In the genomic region with DNA sequence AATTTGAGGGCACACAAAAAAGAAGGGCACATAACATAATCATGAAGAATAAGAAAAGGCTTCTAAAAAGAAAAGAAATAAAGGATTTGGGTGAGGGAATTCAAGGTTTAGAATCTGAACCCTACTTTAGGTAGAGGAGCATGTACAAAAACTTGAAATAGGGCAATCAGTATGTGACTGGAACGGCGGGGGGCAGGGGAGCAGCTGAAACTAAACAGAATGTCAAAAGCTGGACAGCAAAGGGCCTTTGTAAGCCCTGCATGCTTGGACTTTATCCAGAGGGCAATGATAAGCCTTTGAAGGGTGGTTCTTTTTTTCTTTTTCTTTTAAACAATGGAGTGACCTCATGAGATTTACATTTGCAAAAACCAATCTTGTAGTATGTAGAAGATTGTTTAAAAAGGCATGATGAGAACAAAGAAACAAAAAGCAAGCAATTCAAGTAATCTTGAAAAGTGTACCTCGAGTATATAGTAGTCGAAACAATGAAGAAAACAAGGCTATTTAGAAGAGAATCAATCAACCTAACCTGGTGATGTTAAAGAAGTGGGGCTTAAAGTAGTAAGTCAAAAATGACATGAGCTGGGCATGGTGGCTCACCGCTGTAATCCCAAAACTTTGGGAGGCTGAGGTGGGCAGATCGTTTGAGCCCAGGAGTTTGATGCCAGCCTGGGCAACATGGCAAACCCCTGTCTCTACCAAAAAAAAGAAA, we compare ENCODE assay signal across 1 cellular context.
A peak's percentile ranks its signal among the peaks of the same experiment; 100 is the strongest.
TF ChIP-seq lines count a peak whose summit lies in the region.

No MANE protein-coding gene starts in this region.

TF ChIP-seq in HepG2, 621 proteins besides CTCF, POLR2A, EP300 and RAD21 (continued from another document):
- TF ChIP-seq LCORL (IDR thresholded peaks at IDR 0.05) (0 out of 2 replicates have a peak, but pooled peaks have one; percentile 14), LCORL (CRISPR knock-in tag; IDR thresholded peaks at IDR 0.05) (peak; percentile 91), TCF7L2 (IDR thresholded peaks at IDR 0.05; ENCODE audit: low read depth, low read length) (no peak), CEBPZ (IDR thresholded peaks at IDR 0.05; ENCODE audit: low read length) (no peak), ZSCAN29 (CRISPR knock-in tag; conservative IDR thresholded peaks at IDR 0.05) (0 out of 2 replicates have a peak, but pooled peaks have one; percentile 52), REXO4 (CRISPR knock-in tag; IDR thresholded peaks at IDR 0.05; ENCODE audit: borderline replicate concordance) (no peak), TCF12 (IDR thresholded peaks at IDR 0.05) (no peak), TCF12 (CRISPR knock-in tag; IDR thresholded peaks at IDR 0.05) (no peak), ZNF780A (CRISPR knock-in tag; IDR thresholded peaks at IDR 0.05) (no peak), NR2F2 (IDR thresholded peaks at IDR 0.05; ENCODE audit: borderline replicate concordance, low read depth) (peak; percentile 48; the same call in 1 of the 2 replicates), SRY (CRISPR knock-in tag; IDR thresholded peaks at IDR 0.05) (no peak), ZMYM4 (CRISPR knock-in tag; IDR thresholded peaks at IDR 0.05) (0 out of 2 replicates have a peak, but pooled peaks have one; percentile 37), ZNF850 (CRISPR knock-in tag; conservative IDR thresholded peaks at IDR 0.05) (no peak), THAP11 (CRISPR knock-in tag; IDR thresholded peaks at IDR 0.05) (no peak), NBN (conservative IDR thresholded peaks at IDR 0.05) (no peak), ZNF83 (CRISPR knock-in tag; IDR thresholded peaks at IDR 0.05; ENCODE audit: borderline replicate concordance) (no peak), SAP130 (CRISPR knock-in tag; IDR thresholded peaks at IDR 0.05; ENCODE audit: low read depth) (peak; percentile 86), NFIB (CRISPR knock-in tag; IDR thresholded peaks at IDR 0.05; ENCODE audit: borderline replicate concordance) (no peak), NCOR1 (IDR thresholded peaks at IDR 0.05; ENCODE audit: borderline replicate concordance, low read length) (peak; percentile 85; the same call in 1 of the 2 replicates), SMC3 (IDR thresholded peaks at IDR 0.05; ENCODE audit: low read length) (0 out of 2 replicates have a peak, but pooled peaks have one; percentile 4), TFAP4 (IDR thresholded peaks at IDR 0.05; ENCODE audit: borderline replicate concordance, low read depth) (peak; percentile 85), ZEB1 (IDR thresholded peaks at IDR 0.05; ENCODE audit: insufficient replicate concordance, low read depth) (no peak), TEAD3 (CRISPR knock-in tag; optimal IDR thresholded peaks at IDR 0.05; ENCODE audit: borderline replicate concordance) (peak; percentile 27), POGZ (CRISPR knock-in tag; IDR thresholded peaks at IDR 0.05) (peak; percentile 57), BHLHE40 (IDR thresholded peaks at IDR 0.05; ENCODE audit: low read length) (peak; percentile 72; the same call in 1 of the 2 replicates), ATF7 (IDR thresholded peaks at IDR 0.05) (peak; percentile 44; the same call in 1 of the 2 replicates), ATF7 (CRISPR knock-in tag; IDR thresholded peaks at IDR 0.05) (no peak; the same call in 1 of the 2 replicates), ZNF660 (CRISPR knock-in tag; IDR thresholded peaks at IDR 0.05; ENCODE audit: borderline replicate concordance, low read depth) (no peak), ZFP82 (CRISPR knock-in tag; IDR thresholded peaks at IDR 0.05; ENCODE audit: borderline replicate concordance) (no peak), ATF3 (CRISPR knock-in tag; IDR thresholded peaks at IDR 0.05) (no peak), GZF1 (CRISPR knock-in tag; IDR thresholded peaks at IDR 0.05) (no peak), PHF5A (CRISPR knock-in tag; IDR thresholded peaks at IDR 0.05; ENCODE audit: low read depth, unreplicated experiment) (peak; percentile 28), TGIF2 (CRISPR knock-in tag; IDR thresholded peaks at IDR 0.05) (peak; percentile 81)
- TF ChIP-seq, protein P1, sequence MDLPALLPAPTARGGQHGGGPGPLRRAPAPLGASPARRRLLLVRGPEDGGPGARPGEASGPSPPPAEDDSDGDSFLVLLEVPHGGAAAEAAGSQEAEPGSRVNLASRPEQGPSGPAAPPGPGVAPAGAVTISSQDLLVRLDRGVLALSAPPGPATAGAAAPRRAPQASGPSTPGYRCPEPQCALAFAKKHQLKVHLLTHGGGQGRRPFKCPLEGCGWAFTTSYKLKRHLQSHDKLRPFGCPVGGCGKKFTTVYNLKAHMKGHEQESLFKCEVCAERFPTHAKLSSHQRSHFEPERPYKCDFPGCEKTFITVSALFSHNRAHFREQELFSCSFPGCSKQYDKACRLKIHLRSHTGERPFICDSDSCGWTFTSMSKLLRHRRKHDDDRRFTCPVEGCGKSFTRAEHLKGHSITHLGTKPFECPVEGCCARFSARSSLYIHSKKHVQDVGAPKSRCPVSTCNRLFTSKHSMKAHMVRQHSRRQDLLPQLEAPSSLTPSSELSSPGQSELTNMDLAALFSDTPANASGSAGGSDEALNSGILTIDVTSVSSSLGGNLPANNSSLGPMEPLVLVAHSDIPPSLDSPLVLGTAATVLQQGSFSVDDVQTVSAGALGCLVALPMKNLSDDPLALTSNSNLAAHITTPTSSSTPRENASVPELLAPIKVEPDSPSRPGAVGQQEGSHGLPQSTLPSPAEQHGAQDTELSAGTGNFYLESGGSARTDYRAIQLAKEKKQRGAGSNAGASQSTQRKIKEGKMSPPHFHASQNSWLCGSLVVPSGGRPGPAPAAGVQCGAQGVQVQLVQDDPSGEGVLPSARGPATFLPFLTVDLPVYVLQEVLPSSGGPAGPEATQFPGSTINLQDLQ (CRISPR knock-in tag; IDR thresholded peaks at IDR 0.05) = no peak
- TF ChIP-seq, protein P2, sequence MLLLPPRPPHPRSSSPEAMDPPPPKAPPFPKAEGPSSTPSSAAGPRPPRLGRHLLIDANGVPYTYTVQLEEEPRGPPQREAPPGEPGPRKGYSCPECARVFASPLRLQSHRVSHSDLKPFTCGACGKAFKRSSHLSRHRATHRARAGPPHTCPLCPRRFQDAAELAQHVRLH (CRISPR knock-in tag; IDR thresholded peaks at IDR 0.05; ENCODE audit: borderline replicate concordance, low read depth) = no peak
